ENCODE assay signal across 1 cellular context in the genomic region with DNA sequence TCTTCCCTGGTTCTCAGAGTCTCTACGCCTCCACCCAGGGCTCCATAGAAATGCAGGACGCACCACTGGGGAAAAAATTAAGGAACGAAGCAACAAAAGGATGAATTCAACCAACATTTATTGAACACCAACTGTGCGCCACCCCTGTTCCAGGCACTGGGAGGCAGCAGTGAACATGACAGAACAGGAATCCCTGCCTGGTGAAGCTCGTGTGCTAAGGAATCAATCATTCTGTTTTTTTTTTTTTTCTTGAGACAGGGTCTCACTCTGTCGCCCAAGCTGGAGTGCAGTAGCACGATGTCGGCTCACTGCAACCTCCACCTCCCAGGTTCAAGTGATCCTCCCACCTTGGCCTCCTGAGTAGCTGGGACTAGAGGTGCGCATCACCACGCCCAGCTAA.
TF ChIP-seq lines count a peak whose summit lies in the region.

No MANE protein-coding gene starts in this region.

TF ChIP-seq in HepG2, 621 proteins besides CTCF, POLR2A, EP300 and RAD21:
- no peak for TF ChIP-seq ZNF816 (CRISPR knock-in tag; IDR thresholded peaks at IDR 0.05; ENCODE audit: borderline replicate concordance)
- TF ChIP-seq ZNF777 (CRISPR knock-in tag; IDR thresholded peaks at IDR 0.05) = no peak
- TF ChIP-seq, protein P1, sequence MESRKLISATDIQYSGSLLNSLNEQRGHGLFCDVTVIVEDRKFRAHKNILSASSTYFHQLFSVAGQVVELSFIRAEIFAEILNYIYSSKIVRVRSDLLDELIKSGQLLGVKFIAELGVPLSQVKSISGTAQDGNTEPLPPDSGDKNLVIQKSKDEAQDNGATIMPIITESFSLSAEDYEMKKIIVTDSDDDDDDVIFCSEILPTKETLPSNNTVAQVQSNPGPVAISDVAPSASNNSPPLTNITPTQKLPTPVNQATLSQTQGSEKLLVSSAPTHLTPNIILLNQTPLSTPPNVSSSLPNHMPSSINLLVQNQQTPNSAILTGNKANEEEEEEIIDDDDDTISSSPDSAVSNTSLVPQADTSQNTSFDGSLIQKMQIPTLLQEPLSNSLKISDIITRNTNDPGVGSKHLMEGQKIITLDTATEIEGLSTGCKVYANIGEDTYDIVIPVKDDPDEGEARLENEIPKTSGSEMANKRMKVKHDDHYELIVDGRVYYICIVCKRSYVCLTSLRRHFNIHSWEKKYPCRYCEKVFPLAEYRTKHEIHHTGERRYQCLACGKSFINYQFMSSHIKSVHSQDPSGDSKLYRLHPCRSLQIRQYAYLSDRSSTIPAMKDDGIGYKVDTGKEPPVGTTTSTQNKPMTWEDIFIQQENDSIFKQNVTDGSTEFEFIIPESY (CRISPR knock-in tag; IDR thresholded peaks at IDR 0.05) = peak; percentile 87
- no peak for TF ChIP-seq SAP130 (CRISPR knock-in tag; IDR thresholded peaks at IDR 0.05; ENCODE audit: low read depth)
- TF ChIP-seq, protein P2, sequence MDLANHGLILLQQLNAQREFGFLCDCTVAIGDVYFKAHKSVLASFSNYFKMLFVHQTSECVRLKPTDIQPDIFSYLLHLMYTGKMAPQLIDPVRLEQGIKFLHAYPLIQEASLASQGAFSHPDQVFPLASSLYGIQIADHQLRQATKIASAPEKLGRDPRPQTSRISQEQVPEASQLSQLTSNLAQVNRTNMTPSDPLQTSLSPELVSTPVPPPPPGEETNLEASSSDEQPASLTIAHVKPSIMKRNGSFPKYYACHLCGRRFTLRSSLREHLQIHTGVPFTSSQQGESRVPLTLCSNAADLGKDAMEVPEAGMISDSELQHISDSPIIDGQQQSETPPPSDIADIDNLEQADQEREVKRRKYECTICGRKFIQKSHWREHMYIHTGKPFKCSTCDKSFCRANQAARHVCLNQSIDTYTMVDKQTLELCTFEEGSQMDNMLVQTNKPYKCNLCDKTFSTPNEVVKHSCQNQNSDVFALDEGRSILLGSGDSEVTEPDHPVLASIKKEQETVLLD (CRISPR knock-in tag; IDR thresholded peaks at IDR 0.05; ENCODE audit: low read depth) = no peak
- peak; percentile 39 for TF ChIP-seq STAG1 (CRISPR knock-in tag; IDR thresholded peaks at IDR 0.05)
- TF ChIP-seq ZNF678 (CRISPR knock-in tag; IDR thresholded peaks at IDR 0.05) = no peak
- peak; percentile 36; the same call in 1 of the 2 replicates for TF ChIP-seq SMC3 (IDR thresholded peaks at IDR 0.05; ENCODE audit: low read length)
- TF ChIP-seq ARHGAP35 (CRISPR knock-in tag; IDR thresholded peaks at IDR 0.05; ENCODE audit: borderline replicate concordance) = no peak
- TF ChIP-seq RBFOX2 (IDR thresholded peaks at IDR 0.05; ENCODE audit: low read depth, low read length) = no peak
- TF ChIP-seq, protein P3, sequence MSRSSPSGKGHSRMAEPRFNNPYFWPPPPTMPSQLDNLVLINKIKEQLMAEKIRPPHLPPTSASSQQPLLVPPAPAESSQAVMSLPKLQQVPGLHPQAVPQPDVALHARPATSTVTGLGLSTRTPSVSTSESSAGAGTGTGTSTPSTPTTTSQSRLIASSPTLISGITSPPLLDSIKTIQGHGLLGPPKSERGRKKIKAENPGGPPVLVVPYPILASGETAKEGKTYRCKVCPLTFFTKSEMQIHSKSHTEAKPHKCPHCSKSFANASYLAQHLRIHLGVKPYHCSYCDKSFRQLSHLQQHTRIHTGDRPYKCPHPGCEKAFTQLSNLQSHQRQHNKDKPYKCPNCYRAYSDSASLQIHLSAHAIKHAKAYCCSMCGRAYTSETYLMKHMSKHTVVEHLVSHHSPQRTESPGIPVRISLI (CRISPR knock-in tag; IDR thresholded peaks at IDR 0.05; ENCODE audit: borderline replicate concordance) = 0 out of 2 replicates have a peak, but pooled peaks have one; percentile 34
- TF ChIP-seq, protein P4, sequence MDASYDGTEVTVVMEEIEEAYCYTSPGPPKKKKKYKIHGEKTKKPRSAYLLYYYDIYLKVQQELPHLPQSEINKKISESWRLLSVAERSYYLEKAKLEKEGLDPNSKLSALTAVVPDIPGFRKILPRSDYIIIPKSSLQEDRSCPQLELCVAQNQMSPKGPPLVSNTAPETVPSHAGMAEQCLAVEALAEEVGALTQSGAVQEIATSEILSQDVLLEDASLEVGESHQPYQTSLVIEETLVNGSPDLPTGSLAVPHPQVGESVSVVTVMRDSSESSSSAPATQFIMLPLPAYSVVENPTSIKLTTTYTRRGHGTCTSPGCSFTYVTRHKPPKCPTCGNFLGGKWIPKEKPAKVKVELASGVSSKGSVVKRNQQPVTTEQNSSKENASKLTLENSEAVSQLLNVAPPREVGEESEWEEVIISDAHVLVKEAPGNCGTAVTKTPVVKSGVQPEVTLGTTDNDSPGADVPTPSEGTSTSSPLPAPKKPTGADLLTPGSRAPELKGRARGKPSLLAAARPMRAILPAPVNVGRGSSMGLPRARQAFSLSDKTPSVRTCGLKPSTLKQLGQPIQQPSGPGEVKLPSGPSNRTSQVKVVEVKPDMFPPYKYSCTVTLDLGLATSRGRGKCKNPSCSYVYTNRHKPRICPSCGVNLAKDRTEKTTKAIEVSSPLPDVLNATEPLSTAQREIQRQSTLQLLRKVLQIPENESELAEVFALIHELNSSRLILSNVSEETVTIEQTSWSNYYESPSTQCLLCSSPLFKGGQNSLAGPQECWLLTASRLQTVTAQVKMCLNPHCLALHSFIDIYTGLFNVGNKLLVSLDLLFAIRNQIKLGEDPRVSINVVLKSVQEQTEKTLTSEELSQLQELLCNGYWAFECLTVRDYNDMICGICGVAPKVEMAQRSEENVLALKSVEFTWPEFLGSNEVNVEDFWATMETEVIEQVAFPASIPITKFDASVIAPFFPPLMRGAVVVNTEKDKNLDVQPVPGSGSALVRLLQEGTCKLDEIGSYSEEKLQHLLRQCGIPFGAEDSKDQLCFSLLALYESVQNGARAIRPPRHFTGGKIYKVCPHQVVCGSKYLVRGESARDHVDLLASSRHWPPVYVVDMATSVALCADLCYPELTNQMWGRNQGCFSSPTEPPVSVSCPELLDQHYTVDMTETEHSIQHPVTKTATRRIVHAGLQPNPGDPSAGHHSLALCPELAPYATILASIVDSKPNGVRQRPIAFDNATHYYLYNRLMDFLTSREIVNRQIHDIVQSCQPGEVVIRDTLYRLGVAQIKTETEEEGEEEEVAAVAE (CRISPR knock-in tag; IDR thresholded peaks at IDR 0.05; ENCODE audit: borderline replicate concordance) = no peak
- TF ChIP-seq MBNL3 (CRISPR knock-in tag; conservative IDR thresholded peaks at IDR 0.05) = no peak
